Comparison of ENCODE assay signal across 19 cellular contexts in genomic region chr2:192571636-192572035, GRCh38.
DNase-seq lines count a peak whose midpoint lies in the region; ATAC-seq and TF ChIP-seq lines count a peak whose summit lies in the region.
"Had no signal": no experiment of that assay in that cellular context is flagged by ENCODE, and none has a peak within 500 bp of the region (broad histone marks: within the 10 kb centered on the region; RNA-seq: fewer than 3 reads in every experiment).

No MANE protein-coding gene starts in this region.

- no peaks in the 10 kb centered on the region for H3K9me3 ChIP-seq in neuron (ENCODE audit: low read length)

- no peaks in the 10 kb centered on the region for H3K27me3 Mint-ChIP-seq in GM23338 (ENCODE audit: insufficient read depth, low read depth, poor library complexity)
- H3K27me3 Mint-ChIP-seq: IgD-negative memory B cell, T-cell had no signal

- no peak overlapping the region for H3K4me2 ChIP-seq in GM23338

- TF ChIP-seq CTCF in GM23338 (conservative IDR thresholded peaks at IDR 0.05; ENCODE audit: low read depth in 2 of 2): no peak

- no peak overlapping the region for H3K27ac ChIP-seq in GM23338 (ENCODE audit: low read depth)

- H3K4me3 ChIP-seq in GM23338: no peak overlapping the region
- no peak overlapping the region for H3K4me3 ChIP-seq in neuron (ENCODE audit: low read length)

- no peaks in the 10 kb centered on the region for H3K4me1 ChIP-seq in GM23338 (ENCODE audit: insufficient read depth)
- H3K4me1 ChIP-seq in neuron (ENCODE audit: insufficient read depth, low read length): peaks cover 3% of the 10 kb centered on the region

- H3K4me1 Mint-ChIP-seq in GM23338: no peaks in the 10 kb centered on the region
- H3K4me1 Mint-ChIP-seq: IgD-negative memory B cell, T-cell had no signal

- peak; percentile 9 for DNase-seq in NCI-H748 (lab: John Stamatoyannopoulos, UW; ENCODE audit: unreplicated experiment)
- no peak for DNase-seq in NCI-H748 treated with DMSO at 0.1 percent for 48 hours (lab: John Stamatoyannopoulos, UW)
- no peak for DNase-seq in GM23338 (ENCODE audit: low spot score)
- peak; percentile 43 for DNase-seq in NCI-H2171 treated with DMSO at 0.1 percent for 48 hours (lab: John Stamatoyannopoulos, UW)
- DNase-seq in LoVo (ENCODE audit: low spot score): no peak
- DNase-seq: 8988T, ACHN, Calu3, DMS153, DND-41, NCI-H1105 treated with DMSO at 0.1 percent for 48 hours, NCI-H146, NCI-H2029, NCI-H526 treated with DMSO at 0.1 percent for 48 hours, T-cell had no signal

- no peak overlapping the region for H3K27ac Mint-ChIP-seq in GM23338
- H3K27ac Mint-ChIP-seq: IgD-negative memory B cell, T-cell had no signal

- H2AFZ ChIP-seq in GM23338 (peak overlapping the region; percentile 60), neuron (ENCODE audit: low read depth, low read length) (peak overlapping the region; percentile 10)

- H3K36me3 ChIP-seq in GM23338 (ENCODE audit: insufficient read depth) (no peaks in the 10 kb centered on the region), neuron (ENCODE audit: insufficient read depth, low read length) (no peaks in the 10 kb centered on the region)

- H3F3A ChIP-seq in GM23338 (replicated peaks; ENCODE audit: low read depth): no peaks in the 10 kb centered on the region

- ATAC-seq in GM23338 (no peak), GM19023 (IDR thresholded peaks at IDR 0.05; ENCODE audit: unreplicated experiment) (no peak), HG02970 (IDR thresholded peaks at IDR 0.05; ENCODE audit: low FRiP score, unreplicated experiment) (no peak)
- ATAC-seq: T-cell had no signal

- H3K4me3 Mint-ChIP-seq in GM23338: no peak overlapping the region
- H3K4me3 Mint-ChIP-seq: IgD-negative memory B cell, T-cell had no signal

- no peaks in the 10 kb centered on the region for H3K27me3 ChIP-seq in GM23338 (ENCODE audit: insufficient read depth)
- no peaks in the 10 kb centered on the region for H3K27me3 ChIP-seq in neuron (ENCODE audit: insufficient read depth, low read length)

- H3K36me3 Mint-ChIP-seq in GM23338 (ENCODE audit: low read depth): no peaks in the 10 kb centered on the region
- H3K36me3 Mint-ChIP-seq: IgD-negative memory B cell, T-cell had no signal

- H3K9me3 Mint-ChIP-seq in GM23338: no peaks in the 10 kb centered on the region
- H3K9me3 Mint-ChIP-seq: T-cell had no signal

- no peaks in the 10 kb centered on the region; the same call in 1 of the 2 replicates for H3K9me2 ChIP-seq in GM23338 (ENCODE audit: insufficient read depth)

- H3K79me2 ChIP-seq in GM23338 (replicated peaks; ENCODE audit: insufficient read depth): no peaks in the 10 kb centered on the region

- H4K20me1 ChIP-seq in GM23338 (replicated peaks; ENCODE audit: insufficient read depth): no peaks in the 10 kb centered on the region

TF ChIP-seq in GM23338, 12 proteins besides CTCF, POLR2A, EP300 and RAD21 (continues in another document):
- no peak for TF ChIP-seq CREB1 (CRISPR knock-in tag; IDR thresholded peaks at IDR 0.05; ENCODE audit: low read depth)
- TF ChIP-seq STAT1 (IDR thresholded peaks at IDR 0.05; ENCODE audit: unreplicated experiment): no peak
- no peak for TF ChIP-seq POLR2AphosphoS5 (IDR thresholded peaks at IDR 0.05; ENCODE audit: low read depth)
- TF ChIP-seq NANOG (IDR thresholded peaks at IDR 0.05; ENCODE audit: borderline replicate concordance): no peak
- no peak for TF ChIP-seq ZNF331 (CRISPR knock-in tag; IDR thresholded peaks at IDR 0.05; ENCODE audit: low read depth)
- no peak for TF ChIP-seq ZNF462 (CRISPR knock-in tag; IDR thresholded peaks at IDR 0.05)
- no peak for TF ChIP-seq REST (IDR thresholded peaks at IDR 0.05; ENCODE audit: unreplicated experiment)
- no peak for TF ChIP-seq EZH2phosphoT487 (IDR thresholded peaks at IDR 0.05; ENCODE audit: unreplicated experiment)
- no peak for TF ChIP-seq JUNB (IDR thresholded peaks at IDR 0.05; ENCODE audit: unreplicated experiment)
- TF ChIP-seq EZH2 (IDR thresholded peaks at IDR 0.05; ENCODE audit: low read depth, unreplicated experiment): no peak

Comparison
In these comparisons a context has a peak if more than half of its experiments do, and no peak if none do; other contexts are left out.
1. DNase-seq: peak in NCI-H748 (single experiment) and NCI-H2171 treated with DMSO at 0.1 percent for 48 hours (single experiment); none in NCI-H748 treated with DMSO at 0.1 percent for 48 hours (single experiment), GM23338 (single experiment) and LoVo (single experiment).